Comparison of ENCODE assay signal across 26 cellular contexts in the genomic region with DNA sequence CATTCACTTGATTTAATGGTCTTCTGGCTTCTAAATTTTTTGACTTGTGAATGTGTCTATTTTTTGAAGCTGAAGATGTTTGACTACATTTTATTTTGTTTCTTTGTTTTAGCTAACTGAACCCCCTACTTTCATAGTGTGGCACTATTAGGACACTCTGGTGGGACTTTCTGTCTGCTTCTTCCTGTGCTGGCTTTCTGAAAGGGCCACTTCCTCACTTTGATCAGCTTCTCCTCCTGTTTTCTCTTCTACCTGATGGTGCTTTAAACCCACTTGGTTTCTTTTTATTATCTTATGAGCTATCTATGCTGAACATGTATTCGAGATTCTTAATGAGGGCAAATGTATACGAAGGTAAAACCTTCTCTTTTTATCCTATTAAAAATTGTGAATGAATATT.
A peak's percentile ranks its signal among the peaks of the same experiment; 100 is the strongest.
DNase-seq lines count a peak whose midpoint lies in the region; ATAC-seq, FAIRE-seq and TF ChIP-seq lines count a peak whose summit lies in the region.
"Had no signal": no experiment of that assay in that cellular context is flagged by ENCODE, and none has a peak within 500 bp of the region (broad histone marks: within the 10 kb centered on the region; RNA-seq: fewer than 3 reads in every experiment).

No MANE protein-coding gene starts in this region.

- H3K27me3 Mint-ChIP-seq in activated CD4-positive, alpha-beta T cell treated with anti-CD3 and anti-CD28 coated beads, Interleukin-2, amount 10 ng/mL, durations not matched to agents 24 days and 14 days, result no peaks in the 10 kb centered on the region
- H3K27me3 Mint-ChIP-seq in activated T-helper 1 cell treated with anti-CD3 and anti-CD28 coated beads, Interleukin-12 subunit alpha, Interleukin-12 subunit beta, Interleukin-2, Interleukin-4 antibody, amounts not matched to agents 30 ng/mL and 10 ng/mL and 1 ng/mL, durations not matched to agents 14 hours and 24 hours and 36 hours (ENCODE audit: insufficient read depth), result no peaks in the 10 kb centered on the region

- no peak for TF ChIP-seq EP300 in GM12878 (IDR thresholded peaks at IDR 0.05; ENCODE audit: borderline replicate concordance in 1 of 2, control insufficient read depth in 1 of 2, low read depth in 2 of 2, low read length in 2 of 2)

- BruUV-seq in GM12878 (replicated peaks; lab: Mats Ljungman, UMichigan), result no TSS peak

- peak overlapping the region; percentile 28 for H3K4me3 Mint-ChIP-seq in activated CD4-positive, alpha-beta T cell treated with anti-CD3 and anti-CD28 coated beads, Interleukin-2, amount 10 ng/mL, durations not matched to agents 24 days and 14 days
- no peak overlapping the region for H3K4me3 Mint-ChIP-seq in activated T-helper 1 cell treated with anti-CD3 and anti-CD28 coated beads, Interleukin-12 subunit alpha, Interleukin-12 subunit beta, Interleukin-2, Interleukin-4 antibody, amounts not matched to agents 30 ng/mL and 10 ng/mL and 1 ng/mL, durations not matched to agents 14 hours and 24 hours and 36 hours
- H3K4me3 Mint-ChIP-seq: neural progenitor cell had no signal

- peak; percentile 57 for FAIRE-seq in GM12892 (lab: Jason Lieb, UNC)
- no peak for FAIRE-seq in GM12878 (lab: Jason Lieb, UNC)
- FAIRE-seq: frontal cortex had no signal

- TF ChIP-seq POLR2A in GM12892 (IDR thresholded peaks at IDR 0.05; ENCODE audit: low read depth, low read length) (no peak), GM12878 (IDR thresholded peaks at IDR 0.05; ENCODE audit: low read depth, low read length) (no peak)

- CTCF ChIA-PET in GM12878 (lab: Yijun Ruan, JAX), result interaction anchor here (0.7 to 1.3 kb wide), 4 partner anchors 12 to 420 kb away, joined by 3 read pairs; no protein-coding TSS in a partner anchor

- POLR2A ChIA-PET in GM12878 (lab: Charles Lee), result interaction anchor here (1.4 kb wide), 1 partner anchor 18 kb away, joined by 3 read pairs; no protein-coding TSS in a partner anchor

- SMC1A ChIA-PET in GM12878 (lab: Charles Lee; ENCODE audit: uncharacterized antibody, unreplicated experiment), result interaction anchor here (0.9 to 2.3 kb wide), 9 partner anchors 10 to 528 kb away, joined by 3 to 12 read pairs (median 6); no protein-coding TSS in a partner anchor

- TF ChIP-seq RAD21 in GM12878 (IDR thresholded peaks at IDR 0.05; ENCODE audit: insufficient read depth, low read depth, low read length), result no peak

- H3K9me3 ChIP-seq in GM12878 (replicated peaks; ENCODE audit: control insufficient read depth, insufficient read depth, low read length), result no peaks in the 10 kb centered on the region; the same call in 2 of the 3 replicates
- H3K9me3 ChIP-seq: esophagus squamous epithelium, Peyer's patch had no signal

- in situ Hi-C loops in GM12878 (cut with MboI), result no loop called here

- no peak overlapping the region for H2AFZ ChIP-seq in GM12878 (ENCODE audit: control insufficient read depth, low read depth, low read length)
- H2AFZ ChIP-seq: neural progenitor cell had no signal

- no peaks in the 10 kb centered on the region for H3K36me3 ChIP-seq in GM12878 (ENCODE audit: control insufficient read depth in 2 of 2, insufficient read depth in 2 of 2, low read length in 1 of 2)
- H3K36me3 ChIP-seq: cardiac muscle cell, esophagus squamous epithelium, neural progenitor cell, Peyer's patch had no signal

- intact Hi-C loops in activated CD4-positive, alpha-beta T cell treated with anti-CD3 and anti-CD28 coated beads, Interleukin-2, amount 10 ng/mL, durations not matched to agents 24 days and 14 days (cut with micrococcal nuclease), result loop anchor here (5.0 kb wide), 2 partner anchors 187 to 202 kb away; a partner anchor contains a TSS
- intact Hi-C loops in GM12878 (cut with micrococcal nuclease; ENCODE audit: unreplicated experiment), result loop anchor here (5.0 kb wide), 1 partner anchor 187 kb away; a partner anchor contains a TSS
- intact Hi-C loops in activated T-helper 1 cell treated with anti-CD3 and anti-CD28 coated beads, Interleukin-12 subunit alpha, Interleukin-12 subunit beta, Interleukin-2, Interleukin-4 antibody, amounts not matched to agents 30 ng/mL and 10 ng/mL and 1 ng/mL, durations not matched to agents 14 hours and 24 hours and 36 hours (cut with micrococcal nuclease), result loop anchor here (10.0 kb wide), 1 partner anchor 445 kb away; no protein-coding TSS in a partner anchor

- H3K79me2 ChIP-seq in GM12878 (ENCODE audit: control insufficient read depth, insufficient read depth, low read length), result no peaks in the 10 kb centered on the region

- peaks cover 19% of the 10 kb centered on the region for H3K4me1 Mint-ChIP-seq in activated CD4-positive, alpha-beta T cell treated with anti-CD3 and anti-CD28 coated beads, Interleukin-2, amount 10 ng/mL, durations not matched to agents 24 days and 14 days
- H3K4me1 Mint-ChIP-seq in activated T-helper 1 cell treated with anti-CD3 and anti-CD28 coated beads, Interleukin-12 subunit alpha, Interleukin-12 subunit beta, Interleukin-2, Interleukin-4 antibody, amounts not matched to agents 30 ng/mL and 10 ng/mL and 1 ng/mL, durations not matched to agents 14 hours and 24 hours and 36 hours (ENCODE audit: low read depth), result peaks cover 34% of the 10 kb centered on the region
- H3K4me1 Mint-ChIP-seq: neural progenitor cell had no signal

- H3K4me3 ChIP-seq in GM12878, result no peak overlapping the region
- H3K4me3 ChIP-seq: cardiac muscle cell, esophagus squamous epithelium, lung, neural progenitor cell, Peyer's patch had no signal

- WGBS in GM12878 (ENCODE audit: insufficient coverage, insufficient replicate concordance, low lambda C conversion rate, missing lambda C conversion rate), result 33% methylated on average over 2 of the region's 2 CpGs

- no peaks in the 10 kb centered on the region for H3K27me3 ChIP-seq in GM12878 (replicated peaks in 1 of 2; ENCODE audit: control insufficient read depth in 2 of 2, insufficient read depth in 2 of 2, low read length in 1 of 2)
- H3K27me3 ChIP-seq: cardiac muscle cell, esophagus squamous epithelium, neural progenitor cell, Peyer's patch had no signal

- no peaks in the 10 kb centered on the region for H4K20me1 ChIP-seq in GM12878 (ENCODE audit: control insufficient read depth, insufficient read depth)

- H3K9ac ChIP-seq in GM12878 (ENCODE audit: control insufficient read depth, insufficient read depth, low read length), result no peak overlapping the region
- H3K9ac ChIP-seq: neural progenitor cell had no signal

- no peaks in the 10 kb centered on the region; the same call in 1 of the 2 replicates for H3K4me1 ChIP-seq in GM12878 (ENCODE audit: control insufficient read depth, insufficient read depth, low read length)
- H3K4me1 ChIP-seq: esophagus squamous epithelium, neural progenitor cell, Peyer's patch had no signal

- H3K4me2 ChIP-seq in GM12878 (ENCODE audit: control insufficient read depth, insufficient read depth), result no peak overlapping the region
- H3K4me2 ChIP-seq: neural progenitor cell had no signal

- H3K36me3 Mint-ChIP-seq in activated CD4-positive, alpha-beta T cell treated with anti-CD3 and anti-CD28 coated beads, Interleukin-2, amount 10 ng/mL, durations not matched to agents 24 days and 14 days (ENCODE audit: low read depth), result peaks cover 8% of the 10 kb centered on the region
- peaks cover 14% of the 10 kb centered on the region for H3K36me3 Mint-ChIP-seq in activated T-helper 1 cell treated with anti-CD3 and anti-CD28 coated beads, Interleukin-12 subunit alpha, Interleukin-12 subunit beta, Interleukin-2, Interleukin-4 antibody, amounts not matched to agents 30 ng/mL and 10 ng/mL and 1 ng/mL, durations not matched to agents 14 hours and 24 hours and 36 hours (ENCODE audit: low read depth)
- H3K36me3 Mint-ChIP-seq: neural progenitor cell had no signal

- DNase-seq in activated CD4-positive, alpha-beta T cell treated with anti-CD3 and anti-CD28 coated beads, Interleukin-2, amount 10 ng/mL, durations not matched to agents 24 days and 14 days, result no peak
- DNase-seq in activated CD4-positive, alpha-beta T cell treated with anti-CD3 and anti-CD28 coated beads, Interleukin-2, amount 50 U/mL, for 48 hours, result no peak
- no peak for DNase-seq in GM12892 (ENCODE audit: insufficient read length)
- no peak for DNase-seq in GM12878 (ENCODE audit: low read depth, low spot score)
- DNase-seq in activated T-helper 1 cell treated with anti-CD3 and anti-CD28 coated beads, Interleukin-12 subunit alpha, Interleukin-12 subunit beta, Interleukin-2, Interleukin-4 antibody, amounts not matched to agents 30 ng/mL and 10 ng/mL and 1 ng/mL, durations not matched to agents 14 hours and 24 hours and 36 hours (ENCODE audit: low spot score), result no peak
- DNase-seq in activated CD4-positive, CD25-positive, alpha-beta regulatory T cell (lab: John Stamatoyannopoulos, UW), result no peak
- no peak for DNase-seq in nucleus accumbens (lab: John Stamatoyannopoulos, UW)
- DNase-seq: activated CD4-positive, alpha-beta T cell treated with anti-CD3 and anti-CD28 coated beads for 1 hour; activated naive CD4-positive, alpha-beta T cell; activated T-cell treated with anti-CD3 and anti-CD28 coated beads, Interleukin-2, amount 50 U/mL, for 48 hours; aorta; cortex of kidney; DMS153; esophagus squamous epithelium; H7; NCI-H2029; Peyer's patch; right cardiac atrium; SIG-M5; trophoblast cell had no signal

- no peak overlapping the region for H3K27ac Mint-ChIP-seq in activated CD4-positive, alpha-beta T cell treated with anti-CD3 and anti-CD28 coated beads, Interleukin-2, amount 10 ng/mL, durations not matched to agents 24 days and 14 days
- no peak overlapping the region for H3K27ac Mint-ChIP-seq in activated T-helper 1 cell treated with anti-CD3 and anti-CD28 coated beads, Interleukin-12 subunit alpha, Interleukin-12 subunit beta, Interleukin-2, Interleukin-4 antibody, amounts not matched to agents 30 ng/mL and 10 ng/mL and 1 ng/mL, durations not matched to agents 14 hours and 24 hours and 36 hours
- H3K27ac Mint-ChIP-seq: neural progenitor cell had no signal

- H3K9me3 Mint-ChIP-seq in activated CD4-positive, alpha-beta T cell treated with anti-CD3 and anti-CD28 coated beads, Interleukin-2, amount 10 ng/mL, durations not matched to agents 24 days and 14 days, result peaks cover 22% of the 10 kb centered on the region
- H3K9me3 Mint-ChIP-seq in activated T-helper 1 cell treated with anti-CD3 and anti-CD28 coated beads, Interleukin-12 subunit alpha, Interleukin-12 subunit beta, Interleukin-2, Interleukin-4 antibody, amounts not matched to agents 30 ng/mL and 10 ng/mL and 1 ng/mL, durations not matched to agents 14 hours and 24 hours and 36 hours, result peaks cover 24% of the 10 kb centered on the region
- H3K9me3 Mint-ChIP-seq: CD8-positive, alpha-beta memory T cell had no signal

- ATAC-seq in HG03025 (IDR thresholded peaks at IDR 0.05; ENCODE audit: low FRiP score, unreplicated experiment) (peak; percentile 71), GM12878 (peak; percentile 45)
- ATAC-seq: right cardiac atrium had no signal

- H3K27ac ChIP-seq in GM12878 (ENCODE audit: control insufficient read depth, insufficient read depth), result no peak overlapping the region
- H3K27ac ChIP-seq: cardiac muscle cell, esophagus squamous epithelium, neural progenitor cell, Peyer's patch had no signal

- RAD21 ChIA-PET in GM12878 (lab: Charles Lee; ENCODE audit: unreplicated experiment), result interaction anchor here (1.1 to 3.4 kb wide), 4 partner anchors 12 to 311 kb away, joined by 4 to 17 read pairs (median 6); no protein-coding TSS in a partner anchor

- TF ChIP-seq CTCF in GM12878 (IDR thresholded peaks at IDR 0.05 in 2 of 3, conservative IDR thresholded peaks at IDR 0.05 in 1 of 3; ENCODE audit: control insufficient read depth in 2 of 3, extremely low read depth in 1 of 3, insufficient read depth in 1 of 3, low read depth in 3 of 3, low read length in 3 of 3), result no peak
